Comparison of ENCODE assay signal across 29 cellular contexts in genomic region chr1:222204475-222204874, GRCh38.
"Had no signal": no experiment of that assay in that cellular context is flagged by ENCODE, and none has a peak within 500 bp of the region (broad histone marks: within the 10 kb centered on the region; RNA-seq: fewer than 3 reads in every experiment).

No MANE protein-coding gene starts in this region.

- H3K79me2 ChIP-seq: parathyroid adenoma had no signal

- H3K9me3 ChIP-seq: neutrophil, ovary, psoas muscle, right lobe of liver, sigmoid colon, stomach, thoracic aorta, thyroid gland, tibial nerve, upper lobe of left lung, vagina had no signal

- H3K27ac Mint-ChIP-seq: natural killer cell treated with Interleukin-12 subunit alpha and Interleukin-12 subunit beta and Interleukin-15 and Interleukin-18, amount 100 ng/mL, for 72 hours; nephron progenitor cell; progenitor cell of endocrine pancreas; stimulated activated effector memory CD8-positive, alpha-beta T cell treated with anti-CD3 and anti-CD28 coated beads, Interleukin-12 subunit alpha, Interleukin-12 subunit beta, amount 100 ng/mL, for 72 hours; stimulated activated naive B cell treated with anti-CD40 and anti-IgM and Interleukin-4, amounts not matched to agents 10 μg/mL and 1 μg/mL and 100 μg/mL, for 72 hours; stimulated activated naive CD8-positive, alpha-beta T cell treated with anti-CD3 and anti-CD28 coated beads, Interleukin-15, Interleukin-2, amounts not matched to agents 100 ng/mL and 50 ng/mL, for 24 hours had no signal

- H3K27me3 ChIP-seq: neutrophil, ovary, right lobe of liver, sigmoid colon, stomach, thyroid gland, tibial nerve, upper lobe of left lung, vagina had no signal

- H3K9me3 Mint-ChIP-seq: natural killer cell treated with Interleukin-12 subunit alpha and Interleukin-12 subunit beta and Interleukin-15 and Interleukin-18, amount 100 ng/mL, for 72 hours; nephron progenitor cell; neural crest cell; stimulated activated effector memory CD8-positive, alpha-beta T cell treated with anti-CD3 and anti-CD28 coated beads, Interleukin-12 subunit alpha, Interleukin-12 subunit beta, amount 100 ng/mL, for 72 hours; stimulated activated naive CD8-positive, alpha-beta T cell treated with anti-CD3 and anti-CD28 coated beads, Interleukin-15, Interleukin-2, amounts not matched to agents 100 ng/mL and 50 ng/mL, for 24 hours had no signal

- H3K36me3 ChIP-seq: neutrophil, ovary, right lobe of liver, sigmoid colon, stomach, thoracic aorta, thyroid gland, tibial nerve, upper lobe of left lung, vagina had no signal

- H3K27me3 Mint-ChIP-seq: progenitor cell of endocrine pancreas; stimulated activated naive CD8-positive, alpha-beta T cell treated with anti-CD3 and anti-CD28 coated beads, Interleukin-15, Interleukin-2, amounts not matched to agents 100 ng/mL and 50 ng/mL, for 24 hours had no signal

- H3K27ac ChIP-seq: neutrophil, ovary, parathyroid adenoma, psoas muscle, right lobe of liver, sigmoid colon, stomach, thoracic aorta, thyroid gland, tibial nerve, upper lobe of left lung, vagina had no signal

- H3K4me3 ChIP-seq: ovary, psoas muscle, right lobe of liver, sigmoid colon, stomach, thoracic aorta, thyroid gland, tibial nerve, upper lobe of left lung, vagina had no signal

- H3K4me1 ChIP-seq: parathyroid adenoma, psoas muscle, right lobe of liver, sigmoid colon, stomach, thyroid gland, tibial nerve, upper lobe of left lung, vagina had no signal

- DNase-seq: nephron progenitor cell; nucleus accumbens; ovary; posterior cingulate gyrus; psoas muscle; right cardiac atrium; right lobe of liver; sigmoid colon; small intestine; stimulated activated CD4-positive, alpha-beta T cell treated with anti-CD3 and anti-CD28 coated beads, Interleukin-15, amount 100 ng/mL, for 24 hours; stimulated activated CD4-positive, alpha-beta T cell treated with anti-CD3 and anti-CD28 coated beads, Interleukin-2, amount 100 ng/mL, for 24 hours; stimulated activated CD4-positive, alpha-beta T cell treated with anti-CD3 and anti-CD28 coated beads, Interleukin-2, amount 100 ng/mL, for 48 hours; stimulated activated CD4-positive, alpha-beta T cell treated with anti-CD3 and anti-CD28 coated beads, Interleukin-4, amount 100 ng/mL, for 24 hours; stimulated activated naive B cell treated with anti-CD40 and anti-IgM and Interleukin-4, amounts not matched to agents 10 μg/mL and 1 μg/mL and 100 μg/mL, for 72 hours; stimulated activated naive CD4-positive, alpha-beta T cell treated with Interleukin-2 at 50 U/mL for 16 hours; stomach; thyroid gland; trophoblast cell; upper lobe of left lung had no signal

- H3K4me1 Mint-ChIP-seq: nephron progenitor cell; neural crest cell; stimulated activated effector memory CD8-positive, alpha-beta T cell treated with anti-CD3 and anti-CD28 coated beads, Interleukin-12 subunit alpha, Interleukin-12 subunit beta, amount 100 ng/mL, for 72 hours; stimulated activated naive B cell treated with anti-CD40 and anti-IgM and Interleukin-4, amounts not matched to agents 10 μg/mL and 1 μg/mL and 100 μg/mL, for 72 hours had no signal

- H3K36me3 Mint-ChIP-seq: natural killer cell treated with Interleukin-12 subunit alpha and Interleukin-12 subunit beta and Interleukin-15 and Interleukin-18, amount 100 ng/mL, for 72 hours; stimulated activated effector memory CD8-positive, alpha-beta T cell treated with anti-CD3 and anti-CD28 coated beads, Interleukin-12 subunit alpha, Interleukin-12 subunit beta, amount 100 ng/mL, for 72 hours; stimulated activated naive B cell treated with anti-CD40 and anti-IgM and Interleukin-4, amounts not matched to agents 10 μg/mL and 1 μg/mL and 100 μg/mL, for 72 hours had no signal

- ATAC-seq: psoas muscle; right cardiac atrium; right lobe of liver; stimulated activated effector memory CD8-positive, alpha-beta T cell treated with anti-CD3 and anti-CD28 coated beads, Interleukin-12 subunit alpha, Interleukin-12 subunit beta, amount 100 ng/mL, for 72 hours; stimulated activated naive B cell treated with anti-CD40 and anti-IgM and Interleukin-4, amounts not matched to agents 10 μg/mL and 1 μg/mL and 100 μg/mL, for 72 hours had no signal

- H3K9ac ChIP-seq: parathyroid adenoma had no signal

- H2AFZ ChIP-seq: parathyroid adenoma had no signal

- H3K4me3 Mint-ChIP-seq: natural killer cell treated with Interleukin-12 subunit alpha and Interleukin-12 subunit beta and Interleukin-15 and Interleukin-18, amount 100 ng/mL, for 72 hours; nephron progenitor cell; neural crest cell; stimulated activated effector memory CD8-positive, alpha-beta T cell treated with anti-CD3 and anti-CD28 coated beads, Interleukin-12 subunit alpha, Interleukin-12 subunit beta, amount 100 ng/mL, for 72 hours; stimulated activated naive B cell treated with anti-CD40 and anti-IgM and Interleukin-4, amounts not matched to agents 10 μg/mL and 1 μg/mL and 100 μg/mL, for 72 hours; stimulated activated naive CD8-positive, alpha-beta T cell treated with anti-CD3 and anti-CD28 coated beads, Interleukin-15, Interleukin-2, amounts not matched to agents 100 ng/mL and 50 ng/mL, for 24 hours had no signal
